In genomic region chr11:62889126-62889483, GRCh38 we compare ENCODE assay signal across 12 cellular contexts. TPM values are rescaled to one million over a fixed set of nuclear protein-coding genes. Genes with fewer than 3 reads are reported as not detected.
A peak's percentile ranks its signal among the peaks of the same experiment; 100 is the strongest.
DNase-seq lines count a peak whose midpoint lies in the region; ATAC-seq and TF ChIP-seq lines count a peak whose summit lies in the region.
"Had no signal": no experiment of that assay in that cellular context is flagged by ENCODE, and none has a peak within 500 bp of the region (broad histone marks: within the 10 kb centered on the region; RNA-seq: fewer than 3 reads in every experiment).

No MANE protein-coding gene starts in this region.

- peaks cover 31% of the 10 kb centered on the region for H3K79me2 ChIP-seq in osteoblast (ENCODE audit: insufficient read depth, low read length)

- H4K20me1 ChIP-seq in osteoblast (ENCODE audit: insufficient read depth, low read length), result peaks cover 59% of the 10 kb centered on the region

- H3K36me3 ChIP-seq in HUES48 (ENCODE audit: control insufficient read depth, insufficient read depth, low read length) (peaks cover 59% of the 10 kb centered on the region), osteoblast (ENCODE audit: insufficient read depth, low read length) (peaks cover 56% of the 10 kb centered on the region)

- no peaks in the 10 kb centered on the region for H3K4me1 ChIP-seq in HUES48 (ENCODE audit: control insufficient read depth, insufficient read depth, low read length)
- H3K4me1 ChIP-seq in osteoblast (ENCODE audit: insufficient read depth, low read length), result peaks cover 22% of the 10 kb centered on the region

- no peak overlapping the region for H3K4me2 ChIP-seq in osteoblast (ENCODE audit: insufficient read depth, low read length)
- H3K4me2 ChIP-seq: KMS-11 had no signal

- H2AFZ ChIP-seq in osteoblast (ENCODE audit: low read length), result no peak overlapping the region

- in situ Hi-C loops in ACHN (cut with HindIII; ENCODE audit: low pct_ligation_motif_present, low pct_unique_long_range_greater_than_20kb, low sequenced_read_pairs), result no loop called here

- H3K36me3 Mint-ChIP-seq in activated naive CD8-positive, alpha-beta T cell treated with anti-CD3 and anti-CD28 coated beads for 36 hours, result peaks cover 54% of the 10 kb centered on the region

- no peaks in the 10 kb centered on the region for H3K9me3 Mint-ChIP-seq in activated naive CD8-positive, alpha-beta T cell treated with anti-CD3 and anti-CD28 coated beads for 36 hours

- TF ChIP-seq CTCF in osteoblast (IDR thresholded peaks at IDR 0.05; ENCODE audit: extremely low read depth, low read depth, low read length), result no peak

- DNase-seq in activated naive CD8-positive, alpha-beta T cell treated with anti-CD3 and anti-CD28 coated beads for 36 hours, result no peak
- DNase-seq in osteoblast (ENCODE audit: insufficient read length, low spot score, missing footprints) (peak; percentile 73), HK-2 (ENCODE audit: unreplicated experiment) (no peak), ACHN (no peak)
- DNase-seq: activated CD4-positive, alpha-beta T cell treated with anti-CD3 and anti-CD28 coated beads, Interleukin-2, amount 50 U/mL, for 1 hour; NCI-H2227 treated with DMSO at 0.1 percent for 48 hours; SIG-M5 had no signal

- peaks cover 29% of the 10 kb centered on the region for H3K4me1 Mint-ChIP-seq in activated naive CD8-positive, alpha-beta T cell treated with anti-CD3 and anti-CD28 coated beads for 36 hours

- H3K27me3 Mint-ChIP-seq in activated naive CD8-positive, alpha-beta T cell treated with anti-CD3 and anti-CD28 coated beads for 36 hours, result no peaks in the 10 kb centered on the region

- H3K9me3 ChIP-seq in HUES48 (ENCODE audit: control insufficient read depth, insufficient read depth, low read length) (no peaks in the 10 kb centered on the region), osteoblast (ENCODE audit: low read depth, low read length) (no peaks in the 10 kb centered on the region)
- H3K9me3 ChIP-seq: ascending aorta had no signal

- ATAC-seq in HG02610 (IDR thresholded peaks at IDR 0.05; ENCODE audit: unreplicated experiment), result no peak

- peak overlapping the region; percentile 19 for H3K27ac Mint-ChIP-seq in activated naive CD8-positive, alpha-beta T cell treated with anti-CD3 and anti-CD28 coated beads for 36 hours

- no peak overlapping the region for H3K4me3 ChIP-seq in HUES48 (ENCODE audit: low read depth, low read length)
- no peak overlapping the region for H3K4me3 ChIP-seq in osteoblast (ENCODE audit: insufficient read depth, low read length)
- H3K4me3 ChIP-seq: ascending aorta had no signal

- H3K4me3 Mint-ChIP-seq in activated naive CD8-positive, alpha-beta T cell treated with anti-CD3 and anti-CD28 coated beads for 36 hours, result no peak overlapping the region

- H3K27ac ChIP-seq in HUES48 (ENCODE audit: low read depth, low read length), result peak overlapping the region; percentile 36
- H3K27ac ChIP-seq in osteoblast (ENCODE audit: low read depth, low read length), result no peak overlapping the region
- H3K27ac ChIP-seq: ascending aorta, KMS-11 had no signal

- H3K9ac ChIP-seq in HUES48 (ENCODE audit: low read depth, low read length), result no peak overlapping the region
- H3K9ac ChIP-seq: KMS-11 had no signal

- no peaks in the 10 kb centered on the region for H3K27me3 ChIP-seq in HUES48 (ENCODE audit: control insufficient read depth, insufficient read depth, low read length)
- H3K27me3 ChIP-seq in osteoblast (ENCODE audit: insufficient read depth, low read length), result no peaks in the 10 kb centered on the region
- H3K27me3 ChIP-seq: ascending aorta had no signal

RNA-seq across cellular contexts. Expression of gene SLC3A2, which starts 8.4 kb away (rescaled TPM):
- total RNA-seq in activated naive CD8-positive, alpha-beta T cell treated with anti-CD3 and anti-CD28 coated beads for 36 hours, result 100 to 1,000 TPM; 408 to 428 TPM
- 217 and 259 TPM in 2 replicates for total RNA-seq in osteoblast

RNA-seq across cellular contexts. Expression of gene CHRM1, which starts 32.1 kb away (rescaled TPM):
- total RNA-seq in activated naive CD8-positive, alpha-beta T cell treated with anti-CD3 and anti-CD28 coated beads for 36 hours, result not detected
- total RNA-seq in osteoblast, result under 0.01 TPM in 1 of 2 replicates, not detected in the other
- total RNA-seq: ascending aorta, kidney epithelial cell had no signal

RNA-seq across cellular contexts. Expression of gene WDR74, which starts 49.7 kb away (rescaled TPM):
- total RNA-seq in activated naive CD8-positive, alpha-beta T cell treated with anti-CD3 and anti-CD28 coated beads for 36 hours, result 100 to 1,000 TPM; 139 to 141 TPM
- 31.2 and 34.0 TPM in 2 replicates for total RNA-seq in osteoblast

RNA-seq across cellular contexts. Expression of gene TEX54, which starts 56.5 kb away (rescaled TPM):
- not detected for total RNA-seq in activated naive CD8-positive, alpha-beta T cell treated with anti-CD3 and anti-CD28 coated beads for 36 hours
- not detected in 2 replicates for total RNA-seq in osteoblast
- total RNA-seq: ascending aorta, kidney epithelial cell had no signal

RNA-seq across cellular contexts. Expression of gene STX5, which starts 57.3 kb away (rescaled TPM):
- total RNA-seq in activated naive CD8-positive, alpha-beta T cell treated with anti-CD3 and anti-CD28 coated beads for 36 hours, result 10 to 100 TPM; 19.5 to 20.4 TPM
- total RNA-seq in osteoblast, result 35.8 and 40.7 TPM in 2 replicates
